Comparison of ENCODE assay signal across 9 cellular contexts in the genomic region with DNA sequence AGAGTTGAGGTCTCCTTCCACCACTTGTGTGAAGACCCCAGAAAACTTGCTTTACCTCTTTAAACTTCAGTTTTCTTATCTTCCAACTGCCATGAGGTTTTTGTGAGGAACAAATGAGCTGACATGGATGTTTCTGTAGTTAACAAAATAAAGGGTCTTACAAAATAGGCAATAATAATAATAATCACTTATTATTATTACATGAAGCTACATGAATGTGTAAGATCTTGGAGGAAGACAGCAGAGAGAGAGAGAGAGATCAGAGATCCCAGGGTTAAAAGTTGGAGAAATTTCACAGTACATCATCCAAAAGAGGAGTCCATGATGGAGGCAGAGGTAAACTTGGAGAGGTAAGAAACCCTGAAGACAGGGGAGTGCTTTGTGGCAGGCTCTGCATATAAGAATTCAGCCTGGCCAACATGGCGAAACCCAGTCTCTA. TPM values are rescaled to one million over a fixed set of nuclear protein-coding genes. Genes with fewer than 3 reads are reported as not detected.
DNase-seq lines count a peak whose midpoint lies in the region; ATAC-seq and TF ChIP-seq lines count a peak whose summit lies in the region.
"Had no signal": no experiment of that assay in that cellular context is flagged by ENCODE, and none has a peak within 500 bp of the region (broad histone marks: within the 10 kb centered on the region; RNA-seq: fewer than 3 reads in every experiment).

No MANE protein-coding gene starts in this region.

- H3K4me1 Mint-ChIP-seq in T-cell, result peaks cover 32 to 42% (median 32%) of the 10 kb centered on the region in 3 donors

- peak overlapping the region; percentile 9 to 50 for H3K27ac Mint-ChIP-seq in T-cell

- H3K9me3 ChIP-seq in HUES48 (ENCODE audit: control insufficient read depth, insufficient read depth, low read length), result no peaks in the 10 kb centered on the region

- peak overlapping the region in 1 of 3 donors; percentile 74 for H3K4me3 Mint-ChIP-seq in T-cell

- peaks cover 8% of the 10 kb centered on the region for H3K4me1 ChIP-seq in HUES48 (ENCODE audit: control insufficient read depth, insufficient read depth, low read length)

- ATAC-seq in T-cell (replicated peaks in 1 of 4) (no peak), HG02852 (IDR thresholded peaks at IDR 0.05; ENCODE audit: unreplicated experiment) (no peak)
- ATAC-seq: Right ventricle myocardium inferior had no signal

- no peaks in the 10 kb centered on the region for H3K9me3 Mint-ChIP-seq in T-cell

- H3K36me3 Mint-ChIP-seq in T-cell, result peaks cover 9% of the 10 kb centered on the region

- H3K4me3 ChIP-seq in HUES48 (ENCODE audit: low read depth, low read length), result no peak overlapping the region

- no peaks in the 10 kb centered on the region for H3K27me3 ChIP-seq in HUES48 (ENCODE audit: control insufficient read depth, insufficient read depth, low read length)

- peak; percentile 60 for DNase-seq in NCI-H82 (lab: John Stamatoyannopoulos, UW)
- DNase-seq in NCI-H82 treated with DMSO at 0.1 percent for 48 hours (lab: John Stamatoyannopoulos, UW; ENCODE audit: unreplicated experiment), result no peak
- no peak for DNase-seq in T-cell
- DNase-seq in kidney tubule cell (ENCODE audit: low spot score), result peak; percentile 16
- no peak for DNase-seq in GM13976 (ENCODE audit: low spot score)
- DNase-seq in GM03348 (ENCODE audit: low spot score), result no peak

- POLR2A ChIA-PET in T-cell (lab: Charles Lee), result interaction anchor here (0.6 to 1.6 kb wide), 5 partner anchors 9 to 651 kb away, joined by 3 to 7 read pairs (median 4); no protein-coding TSS in a partner anchor

- TF ChIP-seq CTCF in GM13976 (IDR thresholded peaks at IDR 0.05; ENCODE audit: borderline replicate concordance, control extremely low read depth, extremely low read depth, insufficient read depth, missing control alignments), result no peak

- H3K27me3 Mint-ChIP-seq in T-cell, result no peaks in the 10 kb centered on the region

- CTCF ChIA-PET in T-cell (lab: Charles Lee), result interaction anchor here (0.6 to 1.0 kb wide), 9 partner anchors 9 to 685 kb away, joined by 3 to 7 read pairs (median 5); a partner anchor contains a TSS

- in situ Hi-C loops in GM13976 (cut with MboI; ENCODE audit: low sequenced_read_pairs, unreplicated experiment), result loop anchor here (5.0 to 10.0 kb wide), 2 partner anchors 86 to 112 kb away; no protein-coding TSS in a partner anchor

- peaks cover 25% of the 10 kb centered on the region for H3K36me3 ChIP-seq in HUES48 (ENCODE audit: control insufficient read depth, insufficient read depth, low read length)

- peak overlapping the region; percentile 95 for H3K27ac ChIP-seq in HUES48 (ENCODE audit: low read depth, low read length)

- no peak overlapping the region for H3K9ac ChIP-seq in HUES48 (ENCODE audit: low read depth, low read length)

RNA-seq across cellular contexts. Expression of a gene that starts 10.7 kb away (rescaled TPM):
- 10 to 100 TPM; 13.1 to 23.2 (median 19.7) TPM for total RNA-seq in T-cell

RNA-seq across cellular contexts. Expression of a gene that starts 36.3 kb away (rescaled TPM):
- 10 to 100 TPM; 28.6 to 47.6 (median 41.3) TPM for total RNA-seq in T-cell

Comparison
In these comparisons a context has a peak if more than half of its experiments do, and no peak if none do; other contexts are left out.
1. DNase-seq: peak in NCI-H82 (single experiment) and kidney tubule cell (single experiment); none in NCI-H82 treated with DMSO at 0.1 percent for 48 hours (single experiment), T-cell (0 of 34), GM13976 (single experiment) and GM03348 (single experiment).